36 cellular contexts compared by ENCODE assay signal in the genomic region with DNA sequence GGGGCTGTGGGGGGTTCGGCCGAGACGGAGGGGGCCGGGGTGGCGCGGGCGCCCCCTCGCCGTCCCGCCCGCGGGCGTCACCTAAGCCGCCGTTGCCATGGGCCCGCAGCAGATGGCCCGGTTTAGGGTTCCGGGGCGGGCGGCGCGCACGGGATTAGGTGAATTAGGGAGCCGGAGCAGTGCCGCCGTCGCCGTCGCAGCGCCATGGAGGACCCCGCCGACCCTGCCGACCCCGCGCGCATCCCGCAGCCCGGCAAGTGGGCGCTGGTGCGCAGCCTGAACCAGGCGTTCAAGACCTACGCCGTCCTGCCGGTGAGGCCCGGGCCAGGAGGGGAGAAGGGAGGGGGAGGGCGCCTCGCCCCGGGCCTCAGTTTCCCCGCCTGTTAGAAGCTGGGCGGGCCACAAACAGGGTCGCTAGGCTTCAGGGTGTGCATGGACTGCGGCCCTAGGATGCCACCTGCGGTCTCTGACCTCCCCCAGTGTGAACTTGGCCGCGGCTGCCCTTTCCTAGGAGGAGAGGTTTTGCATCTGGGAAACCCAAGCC. TPM values are rescaled to one million over a fixed set of nuclear protein-coding genes. Genes with fewer than 3 reads are reported as not detected.
"Had no signal": no experiment of that assay in that cellular context is flagged by ENCODE, and none has a peak within 500 bp of the region (broad histone marks: within the 10 kb centered on the region; RNA-seq: fewer than 3 reads in every experiment).

No MANE protein-coding gene starts in this region.

- FAIRE-seq: K562, RCC 7860 had no signal

- H3K27me3 ChIP-seq: cardiac muscle cell had no signal

- H3K4me3 ChIP-seq: cardiac muscle cell, K562, PC-9 had no signal

- H3K27ac ChIP-seq: cardiac muscle cell, PC-9, RWPE1, VCaP had no signal

- ATAC-seq: activated CD8-positive, alpha-beta T cell treated with anti-CD3 and anti-CD28 coated beads for 36 hours; activated T-cell treated with anti-CD3 and anti-CD28 coated beads, Interleukin-2, amount 50 U/mL, for 72 hours; activated T-helper 17 cell treated with anti-CD3 and anti-CD28 coated beads, Interleukin-2, amount 50 U/mL, for 72 hours; K562; Right ventricle myocardium inferior had no signal

- DNase-seq: activated CD4-positive, alpha-beta T cell treated with anti-CD3 and anti-CD28 coated beads, Interleukin-2, amount 10 ng/mL, durations not matched to agents 24 days and 14 days; activated CD4-positive, alpha-beta T cell treated with anti-CD3 and anti-CD28 coated beads, Interleukin-2, amount 50 U/mL, for 4 hours; activated CD8-positive, alpha-beta T cell treated with anti-CD3 and anti-CD28 coated beads for 36 hours; activated effector memory CD4-positive, alpha-beta T cell treated with anti-CD3 and anti-CD28 coated beads, Interleukin-2, amount 50 U/mL, for 16 hours; activated naive CD4-positive, alpha-beta T cell; activated naive CD4-positive, alpha-beta T cell treated with anti-CD3 and anti-CD28 coated beads, Interleukin-2, amount 50 U/mL, for 16 hours; activated naive CD8-positive, alpha-beta T cell treated with anti-CD3 and anti-CD28 coated beads for 36 hours; activated T-cell treated with anti-CD3 and anti-CD28 coated beads, Interleukin-2, amount 50 U/mL, for 1 hour; activated T-cell treated with anti-CD3 and anti-CD28 coated beads, Interleukin-2, amount 50 U/mL, for 72 hours; amniotic stem cell; aorta; NCI-H1092 treated with DMSO at 0.1 percent for 48 hours; NCI-H1417; NCI-H146; NCI-H187; NCI-H2029 treated with DMSO at 0.1 percent for 48 hours; NCI-H2107; NCI-H2171; NCI-H510A; NCI-H526; NCI-H748 treated with DMSO at 0.1 percent for 48 hours; PC-9; SW 1271; T-helper 1 cell; T-helper 2 cell; T-helper 9 cell had no signal

- H3K36me3 ChIP-seq: cardiac muscle cell had no signal

RNA-seq across cellular contexts. Expression of a gene that starts 10.1 kb away (rescaled TPM):
- total RNA-seq: M059J, OCI-LY7 had no signal

RNA-seq across cellular contexts. Expression of a gene that starts 35.5 kb away (rescaled TPM):
- total RNA-seq: activated CD4-positive, alpha-beta T cell treated with anti-CD3 and anti-CD28 coated beads, Interleukin-2, amount 10 ng/mL, durations not matched to agents 24 days and 14 days; activated CD8-positive, alpha-beta memory T cell treated with anti-CD3 and anti-CD28 coated beads for 36 hours; activated CD8-positive, alpha-beta T cell treated with anti-CD3 and anti-CD28 coated beads for 36 hours; activated naive CD8-positive, alpha-beta T cell treated with anti-CD3 and anti-CD28 coated beads for 36 hours; activated T-cell treated with anti-CD3 and anti-CD28 coated beads, Interleukin-2, amount 50 U/mL, for 72 hours; activated T-helper 17 cell treated with anti-CD3 and anti-CD28 coated beads, Interleukin-2, amount 50 U/mL, for 72 hours; cardiac muscle cell; K562; M059J; OCI-LY7; Right ventricle myocardium inferior had no signal
- polyA plus RNA-seq: aorta, cardiac muscle cell, K562 had no signal
